ENCODE assay signal across 1 cellular context in the genomic region with DNA sequence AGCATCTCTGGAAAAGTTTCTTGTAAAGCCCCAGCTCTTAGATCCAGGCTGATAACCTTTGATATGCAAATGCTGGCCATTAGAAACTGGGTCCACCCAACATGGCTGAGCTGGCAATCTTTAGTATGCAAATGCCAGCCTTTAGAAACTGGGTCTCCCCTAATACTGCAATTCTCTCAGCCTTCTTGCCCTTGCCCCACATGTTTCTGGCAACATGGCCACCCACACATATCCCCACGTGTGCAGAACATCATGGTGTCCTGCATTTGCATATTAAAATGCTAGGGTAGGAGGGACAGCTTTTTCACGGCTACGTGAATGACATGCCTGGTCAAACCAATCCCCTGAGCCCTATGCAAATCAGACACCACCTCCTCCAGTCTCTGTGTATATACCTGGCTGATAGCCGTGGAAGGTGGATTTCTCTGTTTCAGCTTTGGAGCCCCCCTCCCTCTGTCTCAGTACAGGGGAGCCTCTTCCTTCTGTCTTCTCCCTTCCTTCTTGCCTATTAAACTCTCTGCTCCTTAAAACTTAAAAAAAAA.
TF ChIP-seq lines count a peak whose summit lies in the region.

No MANE protein-coding gene starts in this region.

TF ChIP-seq in WTC11, 78 proteins besides CTCF, POLR2A, EP300 and RAD21 (continued from another document):
- TF ChIP-seq RORB (CRISPR knock-in tag; IDR thresholded peaks at IDR 0.05): no peak
